In genomic region chr6:155377061-155377460, GRCh38 we compare ENCODE assay signal across 1 cellular context.
TF ChIP-seq lines count a peak whose summit lies in the region.

No MANE protein-coding gene starts in this region.

TF ChIP-seq in SK-N-SH, 30 proteins besides CTCF, POLR2A, EP300 and RAD21 (continued from another document):
- no peak for TF ChIP-seq REST (IDR thresholded peaks at IDR 0.05; ENCODE audit: low read depth, low read length)
- 0 out of 2 replicates have a peak, but pooled peaks have one; percentile 14 for TF ChIP-seq TEAD4 (IDR thresholded peaks at IDR 0.05; ENCODE audit: borderline replicate concordance, insufficient read depth)
- no peak for TF ChIP-seq GABPA (IDR thresholded peaks at IDR 0.05; ENCODE audit: low read depth)
- no peak for TF ChIP-seq CHD2 (IDR thresholded peaks at IDR 0.05; ENCODE audit: low read length, partially characterized antibody)
- TF ChIP-seq USF1 (IDR thresholded peaks at IDR 0.05; ENCODE audit: borderline replicate concordance, low read depth), result no peak
- TF ChIP-seq JUND (IDR thresholded peaks at IDR 0.05), result peak; percentile 73
- no peak for TF ChIP-seq RCOR1 (IDR thresholded peaks at IDR 0.05; ENCODE audit: low read length)
- peak; percentile 59 for TF ChIP-seq TCF12 (IDR thresholded peaks at IDR 0.05)
- no peak for TF ChIP-seq ZBTB33 (IDR thresholded peaks at IDR 0.05; ENCODE audit: borderline replicate concordance, low read depth)
- no peak for TF ChIP-seq EZH2phosphoT487 (IDR thresholded peaks at IDR 0.05; ENCODE audit: borderline replicate concordance, low read depth)
- no peak for TF ChIP-seq IRF3 (IDR thresholded peaks at IDR 0.05; ENCODE audit: low read depth, low read length)
- TF ChIP-seq GATA2 (CRISPR knock-in tag; IDR thresholded peaks at IDR 0.05), result no peak
- no peak for TF ChIP-seq NRF1 (IDR thresholded peaks at IDR 0.05; ENCODE audit: low read depth, low read length)
